In the genomic region with DNA sequence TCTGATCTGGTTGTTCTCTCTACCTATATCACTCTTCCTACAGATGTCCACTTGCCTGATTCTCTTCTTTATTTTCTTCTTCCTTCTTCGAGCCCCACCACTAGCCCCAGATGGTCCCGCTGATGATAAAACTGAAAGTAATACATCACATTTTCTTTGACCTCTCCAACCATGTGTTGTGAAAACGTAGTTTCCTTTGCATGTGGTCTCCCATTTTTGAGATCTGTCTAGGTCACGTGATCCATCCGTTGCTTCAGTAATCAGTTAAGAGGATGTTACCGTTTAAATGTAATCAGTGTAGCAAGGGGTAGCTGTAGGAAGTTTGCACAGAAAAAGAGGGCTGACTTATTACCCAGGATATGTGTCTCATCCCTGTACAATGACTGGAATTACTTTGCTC, we compare ENCODE assay signal across 16 cellular contexts.
DNase-seq lines count a peak whose midpoint lies in the region; ATAC-seq, FAIRE-seq and TF ChIP-seq lines count a peak whose summit lies in the region.
"Had no signal": no experiment of that assay in that cellular context is flagged by ENCODE, and none has a peak within 500 bp of the region (broad histone marks: within the 10 kb centered on the region; RNA-seq: fewer than 3 reads in every experiment).

No MANE protein-coding gene starts in this region.

- peaks cover 0 to 5% (median 3%) of the 10 kb centered on the region in 7 donors for H3K9me3 Mint-ChIP-seq in CD14-positive monocyte

- no peaks in the 10 kb centered on the region for H3K27me3 ChIP-seq in neutrophil

- H3K4me1 Mint-ChIP-seq in CD14-positive monocyte = peaks cover 9% of the 10 kb centered on the region
- H3K4me1 Mint-ChIP-seq: CD4-positive, alpha-beta memory T cell had no signal

- no peak overlapping the region for H3K4me3 Mint-ChIP-seq in CD14-positive monocyte
- H3K4me3 Mint-ChIP-seq: CD4-positive, alpha-beta memory T cell had no signal

- POLR2A ChIA-PET in A549 (lab: Yijun Ruan, JAX) = no interaction called here

- H3K4me3 ChIP-seq in A549 = no peak overlapping the region
- peak overlapping the region in 1 of 2 experiments; percentile 20 for H3K4me3 ChIP-seq in neutrophil (ENCODE audit: low read depth in 1 of 2, low read length in 1 of 2)

- no peaks in the 10 kb centered on the region for H3K9me3 ChIP-seq in A549
- H3K9me3 ChIP-seq in neutrophil = no peaks in the 10 kb centered on the region

- TF ChIP-seq RAD21 in A549 (conservative IDR thresholded peaks at IDR 0.05 in 1 of 2, IDR thresholded peaks at IDR 0.05 in 1 of 2) = no peak

- 81% methylated on average over 6 of the region's 6 CpGs for WGBS in A549 (ENCODE audit: missing lambda C conversion rate)

- peaks cover 0 to 3% (median 2%) of the 10 kb centered on the region in 3 donors for H3K27me3 Mint-ChIP-seq in CD14-positive monocyte (ENCODE audit: low read depth in 3 of 3)
- H3K27me3 Mint-ChIP-seq: CD4-positive, alpha-beta memory T cell had no signal

- no peak for DNase-seq in A549 (ENCODE audit: low read depth in 1 of 2, low spot score in 1 of 2)
- no peak for DNase-seq in H54 (ENCODE audit: insufficient read length, low spot score)
- peak; percentile 8 for DNase-seq in RPMI7951 (ENCODE audit: low read depth)
- DNase-seq in CD14-positive monocyte (ENCODE audit: low spot score) = no peak
- no peak for DNase-seq in amygdala (lab: John Stamatoyannopoulos, UW)
- DNase-seq: ACHN; AML-193; CD4-positive, alpha-beta memory T cell; DMS153; DMS79; GF-D8; HCEC 1CT; IMR-90; KBM-7 had no signal

- no peaks in the 10 kb centered on the region for H3K36me3 Mint-ChIP-seq in CD14-positive monocyte
- H3K36me3 Mint-ChIP-seq: CD4-positive, alpha-beta memory T cell had no signal

- no peak for ATAC-seq in A549

- CTCF ChIA-PET in A549 (lab: Yijun Ruan, JAX) = interaction anchor here (1.0 to 1.8 kb wide), 2 partner anchors 15 to 518 kb away, joined by 3 to 5 read pairs; no protein-coding TSS in a partner anchor

- H3K36me3 ChIP-seq in neutrophil = no peaks in the 10 kb centered on the region

- TF ChIP-seq POLR2A in A549 (IDR thresholded peaks at IDR 0.05; ENCODE audit: low read length) (no peak), H54 (IDR thresholded peaks at IDR 0.05; ENCODE audit: low read depth, low read length) (no peak)

- intact Hi-C loops in CD14-positive monocyte (cut with micrococcal nuclease) = no loop called here

- FAIRE-seq in A549 (lab: Jason Lieb, UNC) = peak; percentile 46
- peak; percentile 68 for FAIRE-seq in H54 (lab: Jason Lieb, UNC)

- no peak overlapping the region for H3K4me2 ChIP-seq in A549

- TF ChIP-seq EP300 in A549 (IDR thresholded peaks at IDR 0.05) = no peak

- H3K27ac ChIP-seq in A549 = no peak overlapping the region
- H3K27ac ChIP-seq in neutrophil = peak overlapping the region; percentile 42
- H3K27ac ChIP-seq: C4-2B had no signal

- H3K27ac Mint-ChIP-seq in CD14-positive monocyte = no peak overlapping the region
- H3K27ac Mint-ChIP-seq: CD4-positive, alpha-beta memory T cell had no signal

- TF ChIP-seq CTCF in A549 (IDR thresholded peaks at IDR 0.05) (no peak), neutrophil (IDR thresholded peaks at IDR 0.05) (no peak), CD14-positive monocyte (IDR thresholded peaks at IDR 0.05) (no peak)

- H3K4me1 ChIP-seq in A549 = no peaks in the 10 kb centered on the region
- peaks cover 29 to 32% of the 10 kb centered on the region in 2 experiments for H3K4me1 ChIP-seq in neutrophil (ENCODE audit: control insufficient read depth in 1 of 2, insufficient read depth in 1 of 2, low read depth in 1 of 2, low read length in 1 of 2)

TF ChIP-seq in A549, 52 proteins besides CTCF, POLR2A, EP300 and RAD21:
- TF ChIP-seq, protein P1, sequence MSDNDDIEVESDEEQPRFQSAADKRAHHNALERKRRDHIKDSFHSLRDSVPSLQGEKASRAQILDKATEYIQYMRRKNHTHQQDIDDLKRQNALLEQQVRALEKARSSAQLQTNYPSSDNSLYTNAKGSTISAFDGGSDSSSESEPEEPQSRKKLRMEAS (IDR thresholded peaks at IDR 0.05) = no peak
- TF ChIP-seq KDM1A (IDR thresholded peaks at IDR 0.05; ENCODE audit: low read depth) (no peak), CBX2 (IDR thresholded peaks at IDR 0.05; ENCODE audit: borderline replicate concordance, low read depth) (no peak), CEBPB (IDR thresholded peaks at IDR 0.05) (no peak), ZNF302 (CRISPR knock-in tag; IDR thresholded peaks at IDR 0.05) (no peak), CHD4 (IDR thresholded peaks at IDR 0.05; ENCODE audit: borderline replicate concordance) (no peak), RFX5 (IDR thresholded peaks at IDR 0.05) (no peak), SMC3 (IDR thresholded peaks at IDR 0.05) (no peak)
- TF ChIP-seq, protein P2, sequence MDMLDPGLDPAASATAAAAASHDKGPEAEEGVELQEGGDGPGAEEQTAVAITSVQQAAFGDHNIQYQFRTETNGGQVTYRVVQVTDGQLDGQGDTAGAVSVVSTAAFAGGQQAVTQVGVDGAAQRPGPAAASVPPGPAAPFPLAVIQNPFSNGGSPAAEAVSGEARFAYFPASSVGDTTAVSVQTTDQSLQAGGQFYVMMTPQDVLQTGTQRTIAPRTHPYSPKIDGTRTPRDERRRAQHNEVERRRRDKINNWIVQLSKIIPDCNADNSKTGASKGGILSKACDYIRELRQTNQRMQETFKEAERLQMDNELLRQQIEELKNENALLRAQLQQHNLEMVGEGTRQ (IDR thresholded peaks at IDR 0.05) = no peak
